Comparison of ENCODE assay signal across 16 cellular contexts in the genomic region with DNA sequence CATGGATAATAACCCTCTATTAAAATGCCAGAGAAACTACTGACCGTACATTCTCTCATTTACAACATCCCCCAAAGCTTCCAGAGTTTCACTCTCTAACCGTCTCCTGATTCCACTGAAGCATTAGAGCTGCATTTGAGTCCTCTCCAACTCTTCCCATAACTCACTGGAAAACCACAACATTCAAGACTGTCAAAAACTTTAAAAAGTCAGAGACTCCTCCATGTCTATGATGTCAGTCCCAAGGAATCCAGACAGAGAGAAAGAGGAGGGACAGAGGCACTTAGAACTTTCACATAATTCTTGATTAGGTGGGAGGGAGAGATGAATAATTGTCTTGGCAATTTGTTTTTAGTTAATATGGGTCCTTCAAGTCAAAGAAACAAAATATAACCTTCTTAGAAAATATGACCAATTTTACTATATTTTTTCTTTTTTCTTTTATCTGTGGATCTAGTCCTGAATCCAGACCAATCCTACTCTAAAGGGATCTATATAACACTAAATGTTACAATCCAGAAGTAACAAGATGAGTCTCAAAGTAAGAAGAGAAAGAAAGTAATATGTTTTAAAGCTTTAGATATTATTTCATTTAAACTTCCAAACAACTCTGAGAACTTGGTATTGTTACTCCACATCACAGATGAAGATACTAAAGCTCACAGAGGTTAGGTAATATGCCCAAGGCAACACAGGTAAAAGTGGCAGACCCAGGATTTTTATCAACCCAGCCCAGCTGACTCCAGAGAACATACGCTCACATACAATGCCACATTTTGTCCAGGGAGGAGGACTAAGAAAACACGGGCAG. TPM values are rescaled to one million over a fixed set of nuclear protein-coding genes. Genes with fewer than 3 reads are reported as not detected.
A peak's percentile ranks its signal among the peaks of the same experiment; 100 is the strongest.
DNase-seq lines count a peak whose midpoint lies in the region; ATAC-seq, FAIRE-seq and TF ChIP-seq lines count a peak whose summit lies in the region.
"Had no signal": no experiment of that assay in that cellular context is flagged by ENCODE, and none has a peak within 500 bp of the region (broad histone marks: within the 10 kb centered on the region; RNA-seq: fewer than 3 reads in every experiment).

No MANE protein-coding gene starts in this region.

- H3K56ac ChIP-seq in IMR-90 (ENCODE audit: extremely low read depth, insufficient read depth, low read length) = no peak overlapping the region

- H3K9me3 ChIP-seq in IMR-90 (ENCODE audit: control insufficient read depth, insufficient read depth, low read length) = no peaks in the 10 kb centered on the region
- H3K9me3 ChIP-seq in right lobe of liver = no peaks in the 10 kb centered on the region
- H3K9me3 ChIP-seq in PC-9 (ENCODE audit: insufficient read depth, low read depth) = no peaks in the 10 kb centered on the region
- H3K9me3 ChIP-seq: BLaER1, upper lobe of left lung had no signal

- no peaks in the 10 kb centered on the region for H3K9me3 Mint-ChIP-seq in nephron
- H3K9me3 Mint-ChIP-seq: effector memory CD8-positive, alpha-beta T cell had no signal

- peaks cover 34 to 68% of the 10 kb centered on the region in 2 experiments for H3K79me1 ChIP-seq in IMR-90 (ENCODE audit: low read depth in 1 of 2, low read length in 2 of 2)

- H2BK20ac ChIP-seq in IMR-90 (ENCODE audit: low read depth, low read length) = peak overlapping the region; percentile 76

- peak overlapping the region; percentile 31 for H3K27ac ChIP-seq in ACC112 (ENCODE audit: low read depth, low read length)
- H3K27ac ChIP-seq in IMR-90 (ENCODE audit: insufficient read depth, low read length) = no peak overlapping the region
- H3K27ac ChIP-seq in right lobe of liver = no peak overlapping the region
- H3K27ac ChIP-seq in PC-9 = no peak overlapping the region; the same call in 1 of the 2 replicates
- H3K27ac ChIP-seq: BLaER1 had no signal

- TF ChIP-seq CTCF in IMR-90 (conservative IDR thresholded peaks at IDR 0.05; ENCODE audit: low read depth, low read length) (no peak), nephron (IDR thresholded peaks at IDR 0.05; ENCODE audit: unreplicated experiment in 3 of 3) (no peak), right lobe of liver (IDR thresholded peaks at IDR 0.05) (no peak), PC-9 (conservative IDR thresholded peaks at IDR 0.05) (no peak)

- peak overlapping the region in 1 of 2 experiments; percentile 34; a peak in 1 of 4 replicates for H4K8ac ChIP-seq in IMR-90 (ENCODE audit: low read depth in 2 of 2, low read length in 2 of 2)

- peak overlapping the region; percentile 67 for H3K4ac ChIP-seq in IMR-90 (ENCODE audit: low read depth, low read length)

- DNase-seq in IMR-90 (peak; percentile 89), right lobe of liver (no peak), D341Med (ENCODE audit: low spot score) (no peak), PC-9 (no peak), head of caudate nucleus (no peak)
- DNase-seq: activated gamma-delta T cell; effector memory CD8-positive, alpha-beta T cell; NCI-H1436; OCI-M1; upper lobe of left lung had no signal

- H3K27me3 Mint-ChIP-seq in nephron (ENCODE audit: low read depth) = no peaks in the 10 kb centered on the region
- H3K27me3 Mint-ChIP-seq: effector memory CD8-positive, alpha-beta T cell had no signal

- FAIRE-seq in endometrium (lab: Jason Lieb, UNC) = peak; percentile 96
- FAIRE-seq: GM12878 had no signal

- no peak for TF ChIP-seq RAD21 in IMR-90 (IDR thresholded peaks at IDR 0.05; ENCODE audit: low read length)

- H2AFZ ChIP-seq in ACC112 (ENCODE audit: low read length, unreplicated experiment) = no peak overlapping the region
- H2AFZ ChIP-seq in IMR-90 (replicated peaks; ENCODE audit: low read length, poor library complexity) = no peak overlapping the region
- no peak overlapping the region for H2AFZ ChIP-seq in PC-9

- H4K20me1 ChIP-seq in IMR-90 (ENCODE audit: insufficient read depth, low read length) (peaks cover 41% of the 10 kb centered on the region), PC-9 (ENCODE audit: insufficient read depth) (peaks cover 3% of the 10 kb centered on the region; the same call in 1 of the 2 replicates)
- H4K20me1 ChIP-seq: BLaER1 had no signal

- no peak for TF ChIP-seq POLR2A in IMR-90 (IDR thresholded peaks at IDR 0.05; ENCODE audit: low read depth, low read length)
- TF ChIP-seq POLR2A in right lobe of liver (IDR thresholded peaks at IDR 0.05) = no peak

- no TSS peak for BruUV-seq in IMR-90 (replicated peaks; lab: Mats Ljungman, UMichigan)
- BruUV-seq in PC-9 (replicated peaks; lab: Mats Ljungman, UMichigan) = no TSS peak

- H3K4me1 Mint-ChIP-seq in nephron = peaks cover 51% of the 10 kb centered on the region

- no peak overlapping the region for H4K5ac ChIP-seq in IMR-90 (ENCODE audit: low read depth, low read length)

- H3K36me3 ChIP-seq in ACC112 (ENCODE audit: insufficient read depth, low read length) (no peaks in the 10 kb centered on the region), IMR-90 (ENCODE audit: control insufficient read depth, insufficient read depth, low read length) (no peaks in the 10 kb centered on the region), right lobe of liver (no peaks in the 10 kb centered on the region), PC-9 (ENCODE audit: low read depth) (no peaks in the 10 kb centered on the region)
- H3K36me3 ChIP-seq: BLaER1 had no signal

- dilution Hi-C loops in IMR-90 (cut with HindIII; ENCODE audit: low sequenced_read_pairs, unreplicated experiment) = no loop called here

- no peak overlapping the region for H2AK9ac ChIP-seq in IMR-90 (replicated peaks; ENCODE audit: low read depth, low read length, poor library complexity)

- H3K9me2 ChIP-seq in PC-9 (ENCODE audit: insufficient read depth) = no peaks in the 10 kb centered on the region

- peaks cover 30% of the 10 kb centered on the region for H3K4me1 ChIP-seq in ACC112 (ENCODE audit: control insufficient read depth, insufficient read depth, low read length, unreplicated experiment)
- H3K4me1 ChIP-seq in IMR-90 (ENCODE audit: control insufficient read depth, insufficient read depth, low read length) = peaks cover 6% of the 10 kb centered on the region
- peaks cover 0 to 7% (median 3%) of the 10 kb centered on the region in 4 donors for H3K4me1 ChIP-seq in right lobe of liver
- H3K4me1 ChIP-seq in PC-9 (replicated peaks; ENCODE audit: insufficient read depth) = no peaks in the 10 kb centered on the region
- H3K4me1 ChIP-seq: BLaER1 had no signal

- peak overlapping the region; percentile 64; the same call in 1 of the 2 replicates for H2BK120ac ChIP-seq in IMR-90 (ENCODE audit: low read depth, low read length)

- 0 out of 2 replicates have a peak, but pooled peaks cover 5% of the 10 kb centered on the region for H3F3A ChIP-seq in PC-9 (ENCODE audit: insufficient read depth, low read depth)

- H3K27ac Mint-ChIP-seq in nephron = peak overlapping the region; percentile 82 to 93 (median 89)
- H3K27ac Mint-ChIP-seq: effector memory CD8-positive, alpha-beta T cell had no signal

- peaks cover 23% of the 10 kb centered on the region for H3K36me3 Mint-ChIP-seq in nephron (ENCODE audit: low read depth)

- CTCF ChIA-PET in IMR-90 (lab: Yijun Ruan, JAX) (interaction anchor here (0.8 to 0.9 kb wide), 2 partner anchors 9 to 25 kb away, joined by 3 read pairs; no protein-coding TSS in a partner anchor), PC-9 (lab: Charles Lee) (interaction anchor here (0.7 kb wide), 1 partner anchor 77 kb away, joined by 5 read pairs; no protein-coding TSS in a partner anchor)

- H3K23ac ChIP-seq in IMR-90 (ENCODE audit: low read depth, low read length) = peak overlapping the region; percentile 39; the same call in 1 of the 2 replicates

- peak overlapping the region; percentile 4 to 37 (median 15) for H3K4me3 Mint-ChIP-seq in nephron
- H3K4me3 Mint-ChIP-seq: effector memory CD8-positive, alpha-beta T cell had no signal

- intact Hi-C loops in IMR-90 (cut with micrococcal nuclease) = no loop called here
- intact Hi-C loops in right lobe of liver (cut with DNase I) = no loop called here
- intact Hi-C loops in PC-9 (cut with micrococcal nuclease; ENCODE audit: unreplicated experiment) = no loop called here
- intact Hi-C loops in head of caudate nucleus (cut with DNase I) = no loop called here

- peak overlapping the region; percentile 53; the same call in 1 of the 2 replicates for H4K91ac ChIP-seq in IMR-90 (ENCODE audit: insufficient read depth, low read depth, low read length)

- in situ Hi-C loops in IMR-90 (cut with MboI; ENCODE audit: low sequenced_read_pairs) = no loop called here

- no peak overlapping the region for H3K9ac ChIP-seq in IMR-90 (ENCODE audit: low read depth, low read length)
- H3K9ac ChIP-seq: BLaER1 had no signal

- peak overlapping the region; percentile 9; the same call in 1 of the 2 replicates for H3K18ac ChIP-seq in IMR-90 (ENCODE audit: low read depth, low read length)

- 0% methylated on average over 2 of the region's 4 CpGs; no CpG with 5 or more reads in 1 of the 2 experiments for WGBS in IMR-90 (ENCODE audit: extremely low coverage in 2 of 2, insufficient read length in 1 of 2), 2 experiments
- WGBS in right lobe of liver (ENCODE audit: insufficient coverage, low coverage, low lambda C conversion rate, missing lambda C conversion rate) = 89% methylated on average over 3 of the region's 4 CpGs

- H2AK5ac ChIP-seq in IMR-90 (ENCODE audit: low read depth, low read length) = peak overlapping the region; percentile 61; the same call in 1 of the 2 replicates

- no peak overlapping the region; the same call in 1 of the 2 replicates for H3K4me3 ChIP-seq in ACC112 (ENCODE audit: low read depth, low read length)
- peak overlapping the region; percentile 15; the same call in 1 of the 2 replicates for H3K4me3 ChIP-seq in IMR-90 (ENCODE audit: insufficient read depth, low read depth, low read length)
- H3K4me3 ChIP-seq in right lobe of liver = no peak overlapping the region
- H3K4me3 ChIP-seq in PC-9 = no peak overlapping the region
- H3K4me3 ChIP-seq: BLaER1, GM12878, upper lobe of left lung had no signal

- H3K27me3 ChIP-seq in ACC112 (ENCODE audit: insufficient read depth, low read length) (no peaks in the 10 kb centered on the region), IMR-90 (ENCODE audit: control insufficient read depth, insufficient read depth, low read length) (no peaks in the 10 kb centered on the region), right lobe of liver (no peaks in the 10 kb centered on the region), PC-9 (ENCODE audit: insufficient read depth, low read depth) (no peaks in the 10 kb centered on the region)
- H3K27me3 ChIP-seq: BLaER1, upper lobe of left lung had no signal

- POLR2A ChIA-PET in IMR-90 (lab: Charles Lee; ENCODE audit: unreplicated experiment) (no interaction called here), PC-9 (lab: Charles Lee; ENCODE audit: unreplicated experiment) (no interaction called here)

- ATAC-seq in IMR-90 (ENCODE audit: low read depth) (peak; percentile 94), right lobe of liver (no peak)
- ATAC-seq: activated CD4-positive, CD25-positive, alpha-beta regulatory T cell treated with anti-CD3 and anti-CD28 coated beads, Interleukin-2, amount 50 U/mL, for 24 hours; effector memory CD8-positive, alpha-beta T cell; GM12878 had no signal

- peak overlapping the region; percentile 44; the same call in 1 of the 2 replicates for H3K14ac ChIP-seq in IMR-90 (replicated peaks; ENCODE audit: low read depth, low read length)

- peaks cover 64% of the 10 kb centered on the region for H3K79me2 ChIP-seq in ACC112 (ENCODE audit: control insufficient read depth, insufficient read depth, low read length, unreplicated experiment)
- peaks cover 65% of the 10 kb centered on the region for H3K79me2 ChIP-seq in PC-9 (ENCODE audit: low read depth)

- peaks cover 27% of the 10 kb centered on the region for H3K9me1 ChIP-seq in IMR-90 (ENCODE audit: insufficient read depth, low read length)

- peak overlapping the region; percentile 15; the same call in 1 of the 3 replicates for H2BK15ac ChIP-seq in IMR-90 (ENCODE audit: low read depth, low read length)

- H2BK5ac ChIP-seq in IMR-90 (ENCODE audit: low read depth, low read length, poor library complexity, severe bottlenecking) = peak overlapping the region; percentile 62

- H3K4me2 ChIP-seq in IMR-90 (ENCODE audit: low read depth, low read length) = peak overlapping the region; percentile 72
- H3K4me2 ChIP-seq in PC-9 = no peak overlapping the region
- H3K4me2 ChIP-seq: BLaER1 had no signal

RNA-seq across cellular contexts. Expression of a gene that starts 23.8 kb away (rescaled TPM):
- total RNA-seq in IMR-90 (2012; rRNA removed) (18.1 and 18.6 TPM in 2 replicates), right lobe of liver (10 to 100 TPM in 5 of 6 experiments, 1 to 10 TPM in 1; 9.1 to 22.3 (median 16.8) TPM), PC-9 (2021) (30.2 and 30.7 TPM in 2 replicates)
- polyA plus RNA-seq in IMR-90 (2012; rRNA removed) = 6.9 and 7.5 TPM in 2 replicates
- 1.9 and 5.8 TPM in 2 replicates for polyA plus RNA-seq in IMR-90 (2012; cell fraction: cytosol; rRNA removed)
- polyA plus RNA-seq in IMR-90 (2012; cell fraction: nucleus; rRNA removed; ENCODE audit: low replicate concordance) = 2.8 and 4.6 TPM in 2 replicates

RNA-seq across cellular contexts. Expression of a gene that starts 50.0 kb away (rescaled TPM):
- total RNA-seq in IMR-90 (2012; rRNA removed) (1.7 and 2.0 TPM in 2 replicates), right lobe of liver (1 to 10 TPM in 5 of 6 experiments, under 1 TPM in 1; 0.97 to 7.1 (median 3.6) TPM), PC-9 (2021) (16.0 and 18.2 TPM in 2 replicates)
- 14.3 and 14.6 TPM in 2 replicates for polyA plus RNA-seq in IMR-90 (2012; rRNA removed)
- polyA plus RNA-seq in IMR-90 (2012; cell fraction: cytosol; rRNA removed) = 4.5 and 6.0 TPM in 2 replicates
- polyA plus RNA-seq in IMR-90 (2012; cell fraction: nucleus; rRNA removed; ENCODE audit: low replicate concordance) = 64.8 and 76.3 TPM in 2 replicates

RNA-seq across cellular contexts. Expression of a gene that starts 59.1 kb away (rescaled TPM):
- total RNA-seq in IMR-90 (2012; rRNA removed) (6.6 and 11.4 TPM in 2 replicates), right lobe of liver (10 to 100 TPM in 5 of 6 experiments, 1 to 10 TPM in 1; 8.2 to 18.5 (median 12.2) TPM), PC-9 (2021) (50.8 and 73.1 TPM in 2 replicates)
- polyA plus RNA-seq in IMR-90 (2012; rRNA removed) = 62.6 and 64.4 TPM in 2 replicates
- 29.9 and 58.3 TPM in 2 replicates for polyA plus RNA-seq in IMR-90 (2012; cell fraction: cytosol; rRNA removed)
- polyA plus RNA-seq in IMR-90 (2012; cell fraction: nucleus; rRNA removed; ENCODE audit: low replicate concordance) = 49.8 and 67.0 TPM in 2 replicates
